Comparison of ENCODE assay signal across 8 cellular contexts in the genomic region with DNA sequence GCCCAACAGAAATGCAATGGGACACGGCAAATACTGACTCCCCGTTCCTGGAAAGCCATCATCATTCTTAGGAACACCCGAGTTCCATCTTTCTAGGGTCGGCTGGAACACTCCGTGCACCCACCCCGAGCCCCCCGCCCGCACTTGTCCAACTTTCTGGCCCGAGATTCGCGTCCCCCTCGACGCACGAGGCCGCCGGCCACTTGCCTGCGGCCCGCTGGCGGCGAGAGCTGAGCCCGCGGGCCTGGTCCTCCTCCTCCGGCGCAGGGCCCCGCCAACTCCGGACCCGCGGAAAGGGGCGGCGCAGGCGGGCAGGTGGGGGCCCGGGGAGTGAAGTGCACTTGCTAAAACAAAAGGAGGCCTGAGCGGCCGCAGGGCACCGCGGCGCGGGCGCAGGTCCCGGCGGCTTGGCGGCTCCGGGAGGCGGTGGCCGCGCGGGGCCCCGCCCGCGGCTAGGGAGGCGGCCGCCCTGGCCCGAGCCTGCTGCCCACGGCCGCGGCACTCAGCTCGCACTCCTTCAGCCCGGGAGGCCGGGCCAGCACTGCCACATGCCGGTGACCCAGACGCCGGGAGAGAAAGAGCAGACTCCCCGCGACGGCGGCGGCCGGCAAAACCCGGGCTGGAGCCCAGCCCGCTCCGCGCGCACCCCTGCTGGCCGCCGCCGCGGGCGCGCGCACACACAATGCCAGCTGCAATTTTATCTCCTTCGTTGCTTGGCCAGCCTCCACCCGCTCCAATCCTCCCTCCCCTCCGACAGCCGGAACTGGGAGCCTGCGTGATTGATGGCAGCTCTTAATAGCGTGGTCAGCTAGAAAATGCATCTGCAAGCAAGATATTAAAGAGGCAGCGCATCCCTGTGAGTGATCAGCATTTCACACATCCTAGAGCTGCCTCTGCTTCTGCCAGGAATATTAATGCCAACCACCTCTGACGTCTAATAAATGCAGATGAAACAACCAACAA.
DNase-seq lines count a peak whose midpoint lies in the region; TF ChIP-seq lines count a peak whose summit lies in the region.

No MANE protein-coding gene starts in this region.

- H3K27ac ChIP-seq in MM.1S (ENCODE audit: low read length) (peak overlapping the region; percentile 65), SJCRH30 (peak overlapping the region; percentile 58), neuronal stem cell (replicated peaks; ENCODE audit: low read length) (peak overlapping the region; percentile 89), thymus (ENCODE audit: low read depth) (peak overlapping the region; percentile 78)

- H3K9ac ChIP-seq in ES-I3 (ENCODE audit: low read depth, low read length), result peak overlapping the region; percentile 66
- H3K9ac ChIP-seq in MM.1S (ENCODE audit: low read length), result peak overlapping the region; percentile 75
- H3K9ac ChIP-seq in neuronal stem cell (ENCODE audit: low read depth, low read length, poor library complexity), result peak overlapping the region; percentile 88

- no peak overlapping the region for H2BK15ac ChIP-seq in neuronal stem cell (ENCODE audit: low read length)

- H2AFZ ChIP-seq in MM.1S (ENCODE audit: low read length) (peak overlapping the region; percentile 62; the same call in 1 of the 2 replicates), neuronal stem cell (ENCODE audit: low read length) (peak overlapping the region; percentile 17)

- H3K9me2 ChIP-seq in MM.1S (replicated peaks; ENCODE audit: insufficient read depth, low read length), result no peaks in the 10 kb centered on the region

- H3K4me3 ChIP-seq in H7 (ENCODE audit: insufficient read depth, low read depth, low read length) (peak overlapping the region; percentile 72), MM.1S (ENCODE audit: low read length) (peak overlapping the region; percentile 72), SJCRH30 (peak overlapping the region; percentile 70), neuronal stem cell (ENCODE audit: low read length in 2 of 2) (peak overlapping the region; percentile 65 to 88), thymus (ENCODE audit: low read length) (peak overlapping the region; percentile 53)

- no peaks in the 10 kb centered on the region for H3K9me3 ChIP-seq in ES-I3 (ENCODE audit: control insufficient read depth, insufficient read depth, low read length)
- H3K9me3 ChIP-seq in MM.1S (replicated peaks; ENCODE audit: insufficient read depth, low read length), result no peaks in the 10 kb centered on the region
- no peaks in the 10 kb centered on the region for H3K9me3 ChIP-seq in SJCRH30 (replicated peaks)
- H3K9me3 ChIP-seq in neuronal stem cell (replicated peaks in 1 of 2; ENCODE audit: control insufficient read depth in 2 of 2, insufficient read depth in 1 of 2, low read depth in 1 of 2, low read length in 2 of 2), result no peaks in the 10 kb centered on the region
- H3K9me3 ChIP-seq in thymus (ENCODE audit: control insufficient read depth), result no peaks in the 10 kb centered on the region

- H2AK5ac ChIP-seq in neuronal stem cell (ENCODE audit: low read depth, low read length), result peak overlapping the region; percentile 77

- H3K23ac ChIP-seq in neuronal stem cell (ENCODE audit: low read depth, low read length, poor library complexity), result peak overlapping the region; percentile 90

- H3K14ac ChIP-seq in neuronal stem cell (ENCODE audit: low read length), result no peak overlapping the region

- no peaks in the 10 kb centered on the region for H3K36me3 ChIP-seq in ES-I3 (ENCODE audit: insufficient read depth, low read length)
- no peaks in the 10 kb centered on the region for H3K36me3 ChIP-seq in H7 (replicated peaks; ENCODE audit: control insufficient read depth, insufficient read depth, low read length)
- H3K36me3 ChIP-seq in MM.1S (replicated peaks; ENCODE audit: insufficient read depth, low read length), result no peaks in the 10 kb centered on the region
- H3K36me3 ChIP-seq in SJCRH30, result no peaks in the 10 kb centered on the region
- no peaks in the 10 kb centered on the region for H3K36me3 ChIP-seq in neuronal stem cell (replicated peaks in 1 of 2; ENCODE audit: control insufficient read depth in 2 of 2, insufficient read depth in 2 of 2, low read length in 2 of 2)
- no peaks in the 10 kb centered on the region for H3K36me3 ChIP-seq in thymus (ENCODE audit: control insufficient read depth, insufficient read depth)

- peak overlapping the region; percentile 52 for H2BK120ac ChIP-seq in neuronal stem cell (ENCODE audit: low read depth, low read length)

- H3K27ac Mint-ChIP-seq in activated naive CD4-positive, alpha-beta T cell treated with anti-CD3 and anti-CD28 coated beads, Interleukin-2, amount 50 U/mL, for 24 hours, result peak overlapping the region; percentile 43

- no peak overlapping the region for H2BK12ac ChIP-seq in neuronal stem cell (ENCODE audit: low read length)

- peak overlapping the region; percentile 89 for H2BK5ac ChIP-seq in neuronal stem cell (ENCODE audit: low read length)

- TF ChIP-seq CTCF in MM.1S (IDR thresholded peaks at IDR 0.05; ENCODE audit: low read length), result no peak

- H3K4me3 Mint-ChIP-seq in activated naive CD4-positive, alpha-beta T cell treated with anti-CD3 and anti-CD28 coated beads, Interleukin-2, amount 50 U/mL, for 24 hours, result peak overlapping the region; percentile 89

- H3K4me2 ChIP-seq in MM.1S (ENCODE audit: low read depth, low read length), result peak overlapping the region; percentile 84
- H3K4me2 ChIP-seq in neuronal stem cell (ENCODE audit: insufficient read depth, low read length, poor library complexity, severe bottlenecking), result peak overlapping the region; percentile 80

- no peaks in the 10 kb centered on the region for H3K9me3 Mint-ChIP-seq in activated naive CD4-positive, alpha-beta T cell treated with anti-CD3 and anti-CD28 coated beads, Interleukin-2, amount 50 U/mL, for 24 hours

- peaks cover 36% of the 10 kb centered on the region for H3K27me3 Mint-ChIP-seq in activated naive CD4-positive, alpha-beta T cell treated with anti-CD3 and anti-CD28 coated beads, Interleukin-2, amount 50 U/mL, for 24 hours

- H3F3A ChIP-seq in MM.1S (ENCODE audit: insufficient read depth, low read length), result peaks cover 44% of the 10 kb centered on the region

- peak overlapping the region; percentile 89 for H3K18ac ChIP-seq in neuronal stem cell (ENCODE audit: low read length)

- H4K20me1 ChIP-seq in MM.1S (ENCODE audit: insufficient read depth, low read length), result no peaks in the 10 kb centered on the region

- DNase-seq in H7 (peak; percentile 94), MM.1S (peak; percentile 93), SJCRH30 (peak; percentile 93 to 95), globus pallidus (ENCODE audit: low spot score) (peak; percentile 94), neuronal stem cell (ENCODE audit: low spot score) (peak; percentile 92)

- peaks cover 1% of the 10 kb centered on the region for H3K36me3 Mint-ChIP-seq in activated naive CD4-positive, alpha-beta T cell treated with anti-CD3 and anti-CD28 coated beads, Interleukin-2, amount 50 U/mL, for 24 hours

- no peak overlapping the region for H4K91ac ChIP-seq in neuronal stem cell (ENCODE audit: low read depth, low read length, poor library complexity)

- H4K8ac ChIP-seq in neuronal stem cell (ENCODE audit: low read depth, low read length), result peak overlapping the region; percentile 23

- no peak overlapping the region for H3K4ac ChIP-seq in neuronal stem cell (ENCODE audit: low read length)

- peaks cover 34% of the 10 kb centered on the region for H3K4me1 Mint-ChIP-seq in activated naive CD4-positive, alpha-beta T cell treated with anti-CD3 and anti-CD28 coated beads, Interleukin-2, amount 50 U/mL, for 24 hours

- H3K4me1 ChIP-seq in ES-I3 (ENCODE audit: insufficient read depth, low read length) (peaks cover 37% of the 10 kb centered on the region), MM.1S (ENCODE audit: low read length) (peaks cover 30% of the 10 kb centered on the region), SJCRH30 (peaks cover 28% of the 10 kb centered on the region), neuronal stem cell (ENCODE audit: control insufficient read depth in 2 of 2, insufficient read depth in 1 of 2, low read depth in 1 of 2, low read length in 2 of 2) (peaks cover 16 to 40% of the 10 kb centered on the region in 2 donors), thymus (ENCODE audit: control insufficient read depth, insufficient read depth, low read length) (peaks cover 21% of the 10 kb centered on the region)

- H3K79me2 ChIP-seq in MM.1S (ENCODE audit: low read length), result peaks cover 42% of the 10 kb centered on the region

- no peaks in the 10 kb centered on the region for H3K79me1 ChIP-seq in neuronal stem cell (ENCODE audit: low read depth, low read length)

- no peaks in the 10 kb centered on the region for H3K27me3 ChIP-seq in H7 (ENCODE audit: control insufficient read depth, insufficient read depth, low read length)
- no peaks in the 10 kb centered on the region for H3K27me3 ChIP-seq in MM.1S (replicated peaks; ENCODE audit: insufficient read depth, low read length)
- no peaks in the 10 kb centered on the region for H3K27me3 ChIP-seq in SJCRH30
- H3K27me3 ChIP-seq in neuronal stem cell (ENCODE audit: control insufficient read depth in 3 of 3, insufficient read depth in 3 of 3, low read depth in 1 of 3, low read length in 3 of 3), result no peaks in the 10 kb centered on the region
- H3K27me3 ChIP-seq in thymus (ENCODE audit: control insufficient read depth, insufficient read depth), result peaks cover 22% of the 10 kb centered on the region

- no CpG with 5 or more reads among the region's 88 CpGs for WGBS in neuronal stem cell (ENCODE audit: extremely low coverage in 2 of 2, insufficient read length in 2 of 2, insufficient replicate concordance in 1 of 2), 2 donors
- 2% methylated on average over 87 of the region's 88 CpGs for WGBS in thymus

Comparison
In these comparisons a context has a peak if more than half of its experiments do, and no peak if none do; other contexts are left out.
1. Peak in every context shown above with its lines: DNase-seq, H3K4me3 ChIP-seq and H3K27ac ChIP-seq.